In the genomic region with DNA sequence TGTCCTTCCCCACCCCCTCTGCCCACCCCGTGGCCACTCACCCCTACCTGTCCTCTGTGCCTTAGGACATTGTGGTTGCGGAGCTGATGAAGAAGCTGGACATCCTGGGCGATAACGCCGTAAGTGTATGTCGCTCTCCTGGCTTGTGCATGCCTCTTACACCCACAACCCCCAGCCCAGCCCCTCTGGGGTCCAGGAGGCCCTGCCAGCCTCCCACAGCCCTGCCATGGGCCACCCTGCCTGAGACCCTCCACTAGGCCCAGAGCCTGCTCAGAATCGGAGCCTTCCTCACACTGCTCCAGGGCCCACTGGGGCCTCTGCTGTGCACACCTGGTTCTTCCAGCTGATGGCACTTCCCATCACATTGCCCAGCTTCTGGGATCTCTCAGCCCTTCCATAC, we compare ENCODE assay signal across 18 cellular contexts. TPM values are rescaled to one million over a fixed set of nuclear protein-coding genes. Genes with fewer than 3 reads are reported as not detected.
"Had no signal": no experiment of that assay in that cellular context is flagged by ENCODE, and none has a peak within 500 bp of the region (broad histone marks: within the 10 kb centered on the region; RNA-seq: fewer than 3 reads in every experiment).

No MANE protein-coding gene starts in this region.

- H3K27me3 Mint-ChIP-seq: activated T-helper 17 cell treated with anti-CD3 and anti-CD28 coated beads, Interleukin-2, amount 50 U/mL, for 72 hours had no signal

- H3K9me3 Mint-ChIP-seq: activated naive CD4-positive, alpha-beta T cell treated with anti-CD3 and anti-CD28 coated beads, Interleukin-2, amount 10 ng/mL, durations not matched to agents 7 days and 5 days; activated T-helper 17 cell treated with anti-CD3 and anti-CD28 coated beads, Interleukin-2, amount 50 U/mL, for 72 hours; nephron; T-helper 2 cell treated with Interferon-gamma antibody and Interleukin-4, amounts not matched to agents 5 μg/mL and 100 μg/mL, for 36 hours had no signal

- H3K4me1 ChIP-seq: ascending aorta, breast epithelium, lower lobe of right lung, tibial artery, uterus had no signal

- DNase-seq: activated CD4-positive, alpha-beta T cell treated with anti-CD3 and anti-CD28 coated beads, Interleukin-2, amount 50 U/mL, for 48 hours; activated naive CD4-positive, alpha-beta T cell treated with anti-CD3 and anti-CD28 coated beads, Interleukin-2, amount 10 ng/mL, durations not matched to agents 7 days and 5 days; cerebellar nuclear complex; effector CD4-positive, alpha-beta T cell; lower lobe of right lung; occipital lobe; stimulated activated CD4-positive, alpha-beta T cell treated with anti-CD3 and anti-CD28 coated beads, Interleukin-12 subunit alpha, Interleukin-12 subunit beta, amount 100 ng/mL, for 4 hours; stimulated activated CD4-positive, alpha-beta T cell treated with anti-CD3 and anti-CD28 coated beads, Interleukin-2, amount 100 ng/mL, for 24 hours; stimulated activated naive CD8-positive, alpha-beta T cell treated with anti-CD3 and anti-CD28 coated beads, Interleukin-15, Interleukin-2, amounts not matched to agents 100 U/mL and 50 U/mL, for 24 hours; substantia nigra; uterus had no signal

- H3K4me2 ChIP-seq: SK-N-SH had no signal

- H3K27ac Mint-ChIP-seq: activated naive CD4-positive, alpha-beta T cell treated with anti-CD3 and anti-CD28 coated beads, Interleukin-2, amount 10 ng/mL, durations not matched to agents 7 days and 5 days; activated T-helper 17 cell treated with anti-CD3 and anti-CD28 coated beads, Interleukin-2, amount 50 U/mL, for 72 hours; nephron; T-helper 2 cell treated with Interferon-gamma antibody and Interleukin-4, amounts not matched to agents 5 μg/mL and 100 μg/mL, for 36 hours had no signal

- H3K9me3 ChIP-seq: ascending aorta, breast epithelium, lower lobe of right lung, SK-N-SH, tibial artery, uterus had no signal

- H3K27ac ChIP-seq: ascending aorta, breast epithelium, lower lobe of right lung, tibial artery, uterus had no signal

- H3K36me3 ChIP-seq: ascending aorta, breast epithelium, lower lobe of right lung, uterus had no signal

- H3K9ac ChIP-seq: SK-N-SH had no signal

- H3K4me3 Mint-ChIP-seq: activated naive CD4-positive, alpha-beta T cell treated with anti-CD3 and anti-CD28 coated beads, Interleukin-2, amount 10 ng/mL, durations not matched to agents 7 days and 5 days; activated T-helper 17 cell treated with anti-CD3 and anti-CD28 coated beads, Interleukin-2, amount 50 U/mL, for 72 hours; nephron; T-helper 2 cell treated with Interferon-gamma antibody and Interleukin-4, amounts not matched to agents 5 μg/mL and 100 μg/mL, for 36 hours had no signal

- H3K4me3 ChIP-seq: ascending aorta, breast epithelium, lower lobe of right lung, tibial artery, uterus had no signal

- H3K4me1 Mint-ChIP-seq: activated naive CD4-positive, alpha-beta T cell treated with anti-CD3 and anti-CD28 coated beads, Interleukin-2, amount 10 ng/mL, durations not matched to agents 7 days and 5 days; activated T-helper 17 cell treated with anti-CD3 and anti-CD28 coated beads, Interleukin-2, amount 50 U/mL, for 72 hours; nephron had no signal

- H3K9me2 ChIP-seq: SK-N-SH had no signal

- H3K27me3 ChIP-seq: ascending aorta, breast epithelium, tibial artery, uterus had no signal

- H3K36me3 Mint-ChIP-seq: activated naive CD4-positive, alpha-beta T cell treated with anti-CD3 and anti-CD28 coated beads, Interleukin-2, amount 10 ng/mL, durations not matched to agents 7 days and 5 days had no signal

RNA-seq across cellular contexts. Expression of a gene that starts 36.8 kb away (rescaled TPM):
- total RNA-seq: ascending aorta had no signal
